1 cellular context compared by ENCODE assay signal in genomic region chr6:109339906-109340678, GRCh38.
TF ChIP-seq lines count a peak whose summit lies in the region.

No MANE protein-coding gene starts in this region.

TF ChIP-seq in K562, 482 proteins besides CTCF, POLR2A, EP300 and RAD21 (continued from another document):
- TF ChIP-seq NBN (IDR thresholded peaks at IDR 0.05; ENCODE audit: low read depth) (no peak), ZBTB34 (CRISPR knock-in tag; IDR thresholded peaks at IDR 0.05) (no peak), POU5F1 (IDR thresholded peaks at IDR 0.05; ENCODE audit: borderline replicate concordance, low read depth, low read length, partially characterized antibody) (no peak), ZBTB12 (CRISPR knock-in tag; IDR thresholded peaks at IDR 0.05) (no peak), MECOM (CRISPR knock-in tag; IDR thresholded peaks at IDR 0.05) (peak; percentile 96), CHCHD3 (CRISPR knock-in tag; IDR thresholded peaks at IDR 0.05) (no peak), MTA3 (IDR thresholded peaks at IDR 0.05; ENCODE audit: borderline replicate concordance) (0 out of 2 replicates have a peak, but pooled peaks have one; percentile 3)
TF ChIP-seq in K562: peak in this region for 52.
